21 cellular contexts compared by ENCODE assay signal in genomic region chr6:210104-210456, GRCh38.
DNase-seq lines count a peak whose midpoint lies in the region; ATAC-seq and TF ChIP-seq lines count a peak whose summit lies in the region.
"Had no signal": no experiment of that assay in that cellular context is flagged by ENCODE, and none has a peak within 500 bp of the region (broad histone marks: within the 10 kb centered on the region; RNA-seq: fewer than 3 reads in every experiment).

No MANE protein-coding gene starts in this region.

- H3K27me3 ChIP-seq in GM06990 (replicated peaks; ENCODE audit: control insufficient read depth, insufficient read depth, low read length) (no peaks in the 10 kb centered on the region), OCI-LY3 (ENCODE audit: low read depth, low read length) (no peaks in the 10 kb centered on the region)
- H3K27me3 ChIP-seq: pancreas had no signal

- peaks cover 12% of the 10 kb centered on the region for H3K27me3 Mint-ChIP-seq in activated CD4-positive, alpha-beta T cell treated with anti-CD3 and anti-CD28 coated beads, Interleukin-2, amount 10 ng/mL, durations not matched to agents 24 days and 14 days
- H3K27me3 Mint-ChIP-seq in effector memory CD8-positive, alpha-beta T cell = peaks cover 0 to 35% of the 10 kb centered on the region in 2 donors
- H3K27me3 Mint-ChIP-seq: naive thymus-derived CD8-positive, alpha-beta T cell had no signal

- H3K9ac ChIP-seq in OCI-LY3 (ENCODE audit: low read length) = peak overlapping the region; percentile 88

- no peaks in the 10 kb centered on the region for H3K36me3 ChIP-seq in GM06990 (ENCODE audit: control insufficient read depth, insufficient read depth, low read length)
- H3K36me3 ChIP-seq in OCI-LY3 (replicated peaks; ENCODE audit: low read depth, low read length) = peaks cover 24% of the 10 kb centered on the region
- H3K36me3 ChIP-seq: pancreas had no signal

- no peak overlapping the region for H2AFZ ChIP-seq in OCI-LY3 (ENCODE audit: low read depth, low read length)

- intact Hi-C loops in activated CD4-positive, alpha-beta T cell treated with anti-CD3 and anti-CD28 coated beads, Interleukin-2, amount 10 ng/mL, durations not matched to agents 24 days and 14 days (cut with micrococcal nuclease) = loop anchor here (2.0 kb wide), 1 partner anchor 15 kb away; no protein-coding TSS in a partner anchor

- H3K4me3 ChIP-seq in GM06990 (replicated peaks; ENCODE audit: low read depth, low read length) (no peak overlapping the region), OCI-LY3 (ENCODE audit: low read length) (peak overlapping the region; percentile 62)
- H3K4me3 ChIP-seq: pancreas had no signal

- no peak for DNase-seq in activated CD4-positive, alpha-beta T cell treated with anti-CD3 and anti-CD28 coated beads, Interleukin-2, amount 10 ng/mL, durations not matched to agents 24 days and 14 days
- no peak for DNase-seq in activated CD4-positive, alpha-beta T cell treated with anti-CD3 and anti-CD28 coated beads, Interleukin-2, amount 50 U/mL, for 4 hours
- peak; percentile 59 for DNase-seq in GM06990 (ENCODE audit: extremely low read depth, insufficient read length)
- DNase-seq in effector memory CD8-positive, alpha-beta T cell = no peak
- no peak for DNase-seq in NCI-H1417 (lab: John Stamatoyannopoulos, UW)
- DNase-seq in DMS 273 (lab: John Stamatoyannopoulos, UW; ENCODE audit: unreplicated experiment) = no peak
- DNase-seq: C1 segment of cervical spinal cord; DMS153; GF-D8; glutamatergic neuron; H7; left colon; naive thymus-derived CD8-positive, alpha-beta T cell; NCI-H1092 treated with DMSO at 0.1 percent for 48 hours; NCI-H510A treated with DMSO at 0.1 percent for 48 hours; NK-92 treated with Interleukin-12 subunit alpha and Interleukin-12 subunit beta, amount 100 ng/mL, for 24 hours; pancreas; right cardiac atrium had no signal

- H3K4me3 Mint-ChIP-seq in activated CD4-positive, alpha-beta T cell treated with anti-CD3 and anti-CD28 coated beads, Interleukin-2, amount 10 ng/mL, durations not matched to agents 24 days and 14 days = peak overlapping the region; percentile 69
- H3K4me3 Mint-ChIP-seq in effector memory CD8-positive, alpha-beta T cell = peak overlapping the region; percentile 93 to 99
- H3K4me3 Mint-ChIP-seq: brain had no signal

- no peaks in the 10 kb centered on the region for H4K20me1 ChIP-seq in OCI-LY3 (ENCODE audit: insufficient read depth, low read length)

- no peak overlapping the region for H3K27ac Mint-ChIP-seq in activated CD4-positive, alpha-beta T cell treated with anti-CD3 and anti-CD28 coated beads, Interleukin-2, amount 10 ng/mL, durations not matched to agents 24 days and 14 days
- peak overlapping the region; percentile 91 to 97 for H3K27ac Mint-ChIP-seq in effector memory CD8-positive, alpha-beta T cell
- H3K27ac Mint-ChIP-seq: brain had no signal

- H3K36me3 Mint-ChIP-seq in activated CD4-positive, alpha-beta T cell treated with anti-CD3 and anti-CD28 coated beads, Interleukin-2, amount 10 ng/mL, durations not matched to agents 24 days and 14 days (ENCODE audit: low read depth) = peaks cover 3% of the 10 kb centered on the region
- H3K36me3 Mint-ChIP-seq in effector memory CD8-positive, alpha-beta T cell (ENCODE audit: insufficient read depth) = peaks cover 2% of the 10 kb centered on the region
- H3K36me3 Mint-ChIP-seq: brain; naive thymus-derived CD8-positive, alpha-beta T cell had no signal

- H3K4me1 ChIP-seq in OCI-LY3 (ENCODE audit: low read length) = peaks cover 81% of the 10 kb centered on the region
- H3K4me1 ChIP-seq: pancreas had no signal

- peak overlapping the region; percentile 99 for H3K27ac ChIP-seq in OCI-LY3 (ENCODE audit: low read length)
- H3K27ac ChIP-seq: pancreas had no signal

- TF ChIP-seq CTCF in GM06990 (IDR thresholded peaks at IDR 0.05; ENCODE audit: insufficient read depth, low read length, poor library complexity, severe bottlenecking) = no peak
- TF ChIP-seq CTCF in OCI-LY3 (IDR thresholded peaks at IDR 0.05; ENCODE audit: low read depth, low read length) = no peak

- H3K9me3 Mint-ChIP-seq in activated CD4-positive, alpha-beta T cell treated with anti-CD3 and anti-CD28 coated beads, Interleukin-2, amount 10 ng/mL, durations not matched to agents 24 days and 14 days = peaks cover 6% of the 10 kb centered on the region
- H3K9me3 Mint-ChIP-seq in effector memory CD8-positive, alpha-beta T cell = no peaks in the 10 kb centered on the region
- H3K9me3 Mint-ChIP-seq: naive thymus-derived CD8-positive, alpha-beta T cell had no signal

- no peaks in the 10 kb centered on the region for H3K79me2 ChIP-seq in OCI-LY3 (ENCODE audit: low read length)

- no peak for ATAC-seq in effector memory CD8-positive, alpha-beta T cell (replicated peaks)
- ATAC-seq in GM19351 (IDR thresholded peaks at IDR 0.05; ENCODE audit: unreplicated experiment) = no peak
- ATAC-seq: left colon; naive thymus-derived CD8-positive, alpha-beta T cell; pancreas had no signal

- H3K9me3 ChIP-seq in OCI-LY3 (ENCODE audit: insufficient read depth, low read length) = peaks cover 4% of the 10 kb centered on the region; the same call in 1 of the 2 replicates
- H3K9me3 ChIP-seq: pancreas had no signal

- H3K4me2 ChIP-seq in OCI-LY3 (ENCODE audit: low read length) = peak overlapping the region; percentile 77

- peaks cover 29% of the 10 kb centered on the region for H3K4me1 Mint-ChIP-seq in activated CD4-positive, alpha-beta T cell treated with anti-CD3 and anti-CD28 coated beads, Interleukin-2, amount 10 ng/mL, durations not matched to agents 24 days and 14 days
- peaks cover 20 to 34% of the 10 kb centered on the region in 2 donors for H3K4me1 Mint-ChIP-seq in effector memory CD8-positive, alpha-beta T cell (ENCODE audit: low read depth in 2 of 2)
